Comparison of ENCODE assay signal across 24 cellular contexts in the genomic region with DNA sequence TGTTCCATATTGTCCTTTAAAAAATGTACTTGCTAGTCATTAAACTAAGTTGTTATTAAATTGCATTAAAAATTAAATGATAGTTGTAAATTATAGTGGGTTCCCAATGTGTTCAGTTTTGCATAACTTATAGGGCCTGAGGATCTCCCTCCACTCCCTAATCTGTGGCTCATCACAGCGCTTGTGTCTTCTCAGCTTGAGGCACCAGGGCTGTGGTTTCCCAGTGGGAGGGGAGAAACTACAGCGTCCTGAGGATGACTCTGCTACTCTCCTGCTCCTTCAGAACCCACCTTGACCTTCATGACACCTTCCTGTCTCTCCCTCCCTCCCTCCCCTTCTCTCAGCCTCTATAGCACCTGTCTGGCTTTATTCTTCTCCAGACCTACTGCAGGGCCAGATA. TPM values are rescaled to one million over a fixed set of nuclear protein-coding genes. Genes with fewer than 3 reads are reported as not detected.
"Had no signal": no experiment of that assay in that cellular context is flagged by ENCODE, and none has a peak within 500 bp of the region (broad histone marks: within the 10 kb centered on the region; RNA-seq: fewer than 3 reads in every experiment).

No MANE protein-coding gene starts in this region.

- H3K27ac ChIP-seq: ascending aorta, body of pancreas, PC-9, SK-N-MC had no signal

- DNase-seq: activated B cell treated with CpG ODN at 0.5 μM for 24 hours; activated CD4-positive, alpha-beta T cell treated with anti-CD3 and anti-CD28 coated beads for 1 hour; activated CD4-positive, alpha-beta T cell treated with anti-CD3 and anti-CD28 coated beads, Interleukin-2, amount 10 ng/mL, durations not matched to agents 24 days and 14 days; activated CD4-positive, alpha-beta T cell treated with anti-CD3 and anti-CD28 coated beads, Interleukin-2, amount 50 U/mL, for 48 hours; activated CD8-positive, alpha-beta memory T cell treated with anti-CD3 and anti-CD28 coated beads, Interleukin-2, amount 10 ng/mL, durations not matched to agents 7 days and 5 days; activated effector memory CD4-positive, alpha-beta T cell treated with Interleukin-2 at 50 U/mL for 16 hours; activated naive CD4-positive, alpha-beta T cell; activated T-cell treated with anti-CD3 and anti-CD28 coated beads, Interleukin-2, amount 50 U/mL, for 24 hours; amniotic stem cell; body of pancreas; MG63; MV-4-11; NCI-H1092 treated with DMSO at 0.1 percent for 48 hours; NCI-H1417 treated with DMSO at 0.1 percent for 48 hours; NCI-H1694 treated with DMSO at 0.1 percent for 48 hours; NCI-H2029 treated with DMSO at 0.1 percent for 48 hours; NCI-H510A treated with DMSO at 0.1 percent for 48 hours; PC-9; T-cell; T-helper 2 cell; T1000 had no signal

- ATAC-seq: activated CD8-positive, alpha-beta memory T cell treated with anti-CD3 and anti-CD28 coated beads, Interleukin-2, amount 10 ng/mL, durations not matched to agents 7 days and 5 days; body of pancreas; T-cell had no signal

- H3K36me3 ChIP-seq: ascending aorta, MG63 had no signal

- H3K4me1 ChIP-seq: ascending aorta, body of pancreas had no signal

- H3K9me3 ChIP-seq: ascending aorta, body of pancreas, MG63 had no signal

- H3K27me3 ChIP-seq: ascending aorta, body of pancreas, MG63 had no signal

- H3K4me3 ChIP-seq: ascending aorta, body of pancreas, MG63, PC-9, SK-N-MC had no signal

RNA-seq across cellular contexts. Expression of gene SGCG, which starts 1.4 kb away (rescaled TPM):
- total RNA-seq: activated B cell treated with CpG ODN at 0.5 μM for 24 hours; activated CD4-positive, alpha-beta T cell treated with anti-CD3 and anti-CD28 coated beads, Interleukin-2, amount 10 ng/mL, durations not matched to agents 24 days and 14 days; activated CD8-positive, alpha-beta memory T cell treated with anti-CD3 and anti-CD28 coated beads, Interleukin-2, amount 10 ng/mL, durations not matched to agents 7 days and 5 days; activated T-helper 1 cell treated with anti-CD3 and anti-CD28 coated beads, Interleukin-12 subunit alpha, Interleukin-12 subunit beta, Interleukin-2, Interleukin-4 antibody, amounts not matched to agents 30 ng/mL and 10 ng/mL and 1 ng/mL, durations not matched to agents 14 hours and 24 hours and 36 hours; ascending aorta; PC-9; T-cell had no signal
